In genomic region chr15:63244976-63245645, GRCh38 we compare ENCODE assay signal across 11 cellular contexts. TPM values are rescaled to one million over a fixed set of nuclear protein-coding genes. Genes with fewer than 3 reads are reported as not detected.
DNase-seq lines count a peak whose midpoint lies in the region; ATAC-seq, FAIRE-seq and TF ChIP-seq lines count a peak whose summit lies in the region.
"Had no signal": no experiment of that assay in that cellular context is flagged by ENCODE, and none has a peak within 500 bp of the region (broad histone marks: within the 10 kb centered on the region; RNA-seq: fewer than 3 reads in every experiment).

No MANE protein-coding gene starts in this region.

- H4K20me1 ChIP-seq in smooth muscle cell (ENCODE audit: low read depth), result peaks cover 3% of the 10 kb centered on the region

- peak overlapping the region; percentile 48 for H3K27ac Mint-ChIP-seq in activated T-helper 1 cell treated with anti-CD3 and anti-CD28 coated beads, Interleukin-12 subunit alpha, Interleukin-12 subunit beta, Interleukin-2, Interleukin-4 antibody, amounts not matched to agents 30 ng/mL and 10 ng/mL and 1 ng/mL, durations not matched to agents 14 hours and 24 hours and 36 hours

- H3F3A ChIP-seq in smooth muscle cell (ENCODE audit: low read depth), result peaks cover 9% of the 10 kb centered on the region

- peak; percentile 23 for DNase-seq in NCI-H2171 treated with DMSO at 0.1 percent for 48 hours (lab: John Stamatoyannopoulos, UW)
- DNase-seq in NCI-H2171 (lab: John Stamatoyannopoulos, UW), result no peak
- no peak for DNase-seq in activated T-helper 1 cell treated with anti-CD3 and anti-CD28 coated beads, Interleukin-12 subunit alpha, Interleukin-12 subunit beta, Interleukin-2, Interleukin-4 antibody, amounts not matched to agents 30 ng/mL and 10 ng/mL and 1 ng/mL, durations not matched to agents 14 hours and 24 hours and 36 hours (ENCODE audit: low spot score)
- no peak for DNase-seq in foreskin keratinocyte
- DNase-seq in smooth muscle cell (lab: John Stamatoyannopoulos, UW; ENCODE audit: unreplicated experiment), result no peak
- DNase-seq in urothelium cell line (ENCODE audit: low spot score), result no peak
- no peak for DNase-seq in retina
- DNase-seq: NCI-H2081 treated with DMSO at 0.1 percent for 48 hours, SHP77 had no signal

- peaks cover 32% of the 10 kb centered on the region for H3K4me1 Mint-ChIP-seq in activated T-helper 1 cell treated with anti-CD3 and anti-CD28 coated beads, Interleukin-12 subunit alpha, Interleukin-12 subunit beta, Interleukin-2, Interleukin-4 antibody, amounts not matched to agents 30 ng/mL and 10 ng/mL and 1 ng/mL, durations not matched to agents 14 hours and 24 hours and 36 hours (ENCODE audit: low read depth)

- no peak for FAIRE-seq in urothelium cell line (lab: Jason Lieb, UNC)

- no peaks in the 10 kb centered on the region for H3K9me3 Mint-ChIP-seq in activated T-helper 1 cell treated with anti-CD3 and anti-CD28 coated beads, Interleukin-12 subunit alpha, Interleukin-12 subunit beta, Interleukin-2, Interleukin-4 antibody, amounts not matched to agents 30 ng/mL and 10 ng/mL and 1 ng/mL, durations not matched to agents 14 hours and 24 hours and 36 hours

- TF ChIP-seq CTCF in foreskin keratinocyte (conservative IDR thresholded peaks at IDR 0.05), result no peak
- no peak for TF ChIP-seq CTCF in smooth muscle cell (IDR thresholded peaks at IDR 0.05; ENCODE audit: borderline replicate concordance, insufficient read depth, poor library complexity, severe bottlenecking)

- H2AFZ ChIP-seq in smooth muscle cell (ENCODE audit: low read depth), result no peak overlapping the region

- no peaks in the 10 kb centered on the region for H3K36me3 ChIP-seq in smooth muscle cell (ENCODE audit: low read depth)

- H3K27me3 ChIP-seq in foreskin keratinocyte, result no peaks in the 10 kb centered on the region
- H3K27me3 ChIP-seq in smooth muscle cell (ENCODE audit: low read depth), result no peaks in the 10 kb centered on the region

- H3K9ac ChIP-seq in smooth muscle cell (ENCODE audit: low read depth), result no peak overlapping the region

- H3K4me2 ChIP-seq in smooth muscle cell, result peak overlapping the region; percentile 5

- peaks cover 51% of the 10 kb centered on the region for H3K36me3 Mint-ChIP-seq in activated T-helper 1 cell treated with anti-CD3 and anti-CD28 coated beads, Interleukin-12 subunit alpha, Interleukin-12 subunit beta, Interleukin-2, Interleukin-4 antibody, amounts not matched to agents 30 ng/mL and 10 ng/mL and 1 ng/mL, durations not matched to agents 14 hours and 24 hours and 36 hours (ENCODE audit: low read depth)

- peaks cover 8% of the 10 kb centered on the region for H3K79me2 ChIP-seq in smooth muscle cell (ENCODE audit: low read depth)

- 89% methylated on average over 5 of the region's 5 CpGs for WGBS in smooth muscle cell (ENCODE audit: low lambda C conversion rate)

- no peak overlapping the region for H3K4me3 ChIP-seq in smooth muscle cell

- H3K27ac ChIP-seq in foreskin keratinocyte (peak overlapping the region; percentile 19), smooth muscle cell (ENCODE audit: low read depth) (peak overlapping the region; percentile 44)
- H3K27ac ChIP-seq: 22Rv1 had no signal

- no peaks in the 10 kb centered on the region for H3K9me3 ChIP-seq in smooth muscle cell (replicated peaks; ENCODE audit: low read depth)

- intact Hi-C loops in activated T-helper 1 cell treated with anti-CD3 and anti-CD28 coated beads, Interleukin-12 subunit alpha, Interleukin-12 subunit beta, Interleukin-2, Interleukin-4 antibody, amounts not matched to agents 30 ng/mL and 10 ng/mL and 1 ng/mL, durations not matched to agents 14 hours and 24 hours and 36 hours (cut with micrococcal nuclease), result no loop called here

- H3K27me3 Mint-ChIP-seq in activated T-helper 1 cell treated with anti-CD3 and anti-CD28 coated beads, Interleukin-12 subunit alpha, Interleukin-12 subunit beta, Interleukin-2, Interleukin-4 antibody, amounts not matched to agents 30 ng/mL and 10 ng/mL and 1 ng/mL, durations not matched to agents 14 hours and 24 hours and 36 hours (ENCODE audit: insufficient read depth), result no peaks in the 10 kb centered on the region

- H3K4me1 ChIP-seq in foreskin keratinocyte (peaks cover 24% of the 10 kb centered on the region), smooth muscle cell (ENCODE audit: low read depth) (no peaks in the 10 kb centered on the region)

- ATAC-seq in foreskin keratinocyte (no peak), GM18870 (IDR thresholded peaks at IDR 0.05; ENCODE audit: unreplicated experiment) (no peak)

- H3K4me3 Mint-ChIP-seq in activated T-helper 1 cell treated with anti-CD3 and anti-CD28 coated beads, Interleukin-12 subunit alpha, Interleukin-12 subunit beta, Interleukin-2, Interleukin-4 antibody, amounts not matched to agents 30 ng/mL and 10 ng/mL and 1 ng/mL, durations not matched to agents 14 hours and 24 hours and 36 hours, result no peak overlapping the region

RNA-seq across cellular contexts. Expression of gene APH1B, which starts 32.3 kb away (rescaled TPM):
- 4.1 and 6.2 TPM in 2 replicates for total RNA-seq in activated T-helper 1 cell treated with anti-CD3 and anti-CD28 coated beads, Interleukin-12 subunit alpha, Interleukin-12 subunit beta, Interleukin-2, Interleukin-4 antibody, amounts not matched to agents 30 ng/mL and 10 ng/mL and 1 ng/mL, durations not matched to agents 14 hours and 24 hours and 36 hours
- total RNA-seq in foreskin keratinocyte (5.3 and 5.7 TPM in 2 replicates), smooth muscle cell (10.5 and 14.3 TPM in 2 replicates)
- polyA plus RNA-seq in foreskin keratinocyte (6.6 and 7.7 TPM in 2 replicates), smooth muscle cell (9.5 and 15.5 TPM in 2 replicates)

RNA-seq across cellular contexts. Expression of gene RAB8B, which starts 55.7 kb away (rescaled TPM):
- 135 and 149 TPM in 2 replicates for total RNA-seq in activated T-helper 1 cell treated with anti-CD3 and anti-CD28 coated beads, Interleukin-12 subunit alpha, Interleukin-12 subunit beta, Interleukin-2, Interleukin-4 antibody, amounts not matched to agents 30 ng/mL and 10 ng/mL and 1 ng/mL, durations not matched to agents 14 hours and 24 hours and 36 hours
- total RNA-seq in foreskin keratinocyte, result 18.9 and 20.4 TPM in 2 replicates
- 4.5 and 5.1 TPM in 2 replicates for polyA plus RNA-seq in foreskin keratinocyte
- total RNA-seq in smooth muscle cell, result 34.7 and 42.2 TPM in 2 replicates
- polyA plus RNA-seq in smooth muscle cell, result 10.7 and 11.5 TPM in 2 replicates
